In genomic region chr14:24353551-24354529, GRCh38 we compare ENCODE assay signal across 1 cellular context.
TF ChIP-seq lines count a peak whose summit lies in the region.

No MANE protein-coding gene starts in this region.

TF ChIP-seq in SK-N-SH, 30 proteins besides CTCF, POLR2A, EP300 and RAD21 (continued from another document):
- TF ChIP-seq, protein P1, sequence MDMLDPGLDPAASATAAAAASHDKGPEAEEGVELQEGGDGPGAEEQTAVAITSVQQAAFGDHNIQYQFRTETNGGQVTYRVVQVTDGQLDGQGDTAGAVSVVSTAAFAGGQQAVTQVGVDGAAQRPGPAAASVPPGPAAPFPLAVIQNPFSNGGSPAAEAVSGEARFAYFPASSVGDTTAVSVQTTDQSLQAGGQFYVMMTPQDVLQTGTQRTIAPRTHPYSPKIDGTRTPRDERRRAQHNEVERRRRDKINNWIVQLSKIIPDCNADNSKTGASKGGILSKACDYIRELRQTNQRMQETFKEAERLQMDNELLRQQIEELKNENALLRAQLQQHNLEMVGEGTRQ (IDR thresholded peaks at IDR 0.05; ENCODE audit: borderline replicate concordance, low read depth, low read length) = no peak
